ENCODE assay signal across 19 cellular contexts in genomic region chr6:156599977-156600647, GRCh38.
DNase-seq lines count a peak whose midpoint lies in the region; ATAC-seq, FAIRE-seq and TF ChIP-seq lines count a peak whose summit lies in the region.
"Had no signal": no experiment of that assay in that cellular context is flagged by ENCODE, and none has a peak within 500 bp of the region (broad histone marks: within the 10 kb centered on the region; RNA-seq: fewer than 3 reads in every experiment).

No MANE protein-coding gene starts in this region.

- 0 out of 8 replicates have a peak, but pooled peaks cover 0 to 2% (median 0%) of the 10 kb centered on the region in 4 experiments for H3K36me3 ChIP-seq in H1 (ENCODE audit: control insufficient read depth in 2 of 4, insufficient read depth in 4 of 4, low read length in 3 of 4)
- no peaks in the 10 kb centered on the region for H3K36me3 ChIP-seq in muscle layer of duodenum (ENCODE audit: control insufficient read depth in 1 of 2, insufficient read depth in 2 of 2, low read length in 2 of 2)
- H3K36me3 ChIP-seq in stomach smooth muscle (ENCODE audit: control insufficient read depth in 2 of 2, insufficient read depth in 2 of 2, low read length in 2 of 2) = no peaks in the 10 kb centered on the region
- no peaks in the 10 kb centered on the region for H3K36me3 ChIP-seq in CD8-positive, alpha-beta memory T cell (ENCODE audit: insufficient read depth, low read length)
- H3K36me3 ChIP-seq: cardiac muscle cell had no signal

- TF ChIP-seq POLR2A in H1 (IDR thresholded peaks at IDR 0.05; ENCODE audit: control extremely low read depth in 1 of 2, low read depth in 2 of 2, low read length in 2 of 2) = no peak

- H2BK15ac ChIP-seq in H1 (ENCODE audit: low read length) = no peak overlapping the region

- no peaks in the 10 kb centered on the region for H3K79me1 ChIP-seq in H1 (ENCODE audit: low read depth, low read length)

- H4K91ac ChIP-seq in H1 (replicated peaks; ENCODE audit: insufficient read length, low read length) = no peak overlapping the region

- peaks cover 0 to 5% (median 0%) of the 10 kb centered on the region in 5 donors for H3K9me3 Mint-ChIP-seq in CD8-positive, alpha-beta memory T cell
- H3K9me3 Mint-ChIP-seq in activated naive CD8-positive, alpha-beta T cell treated with anti-CD3 and anti-CD28 coated beads, Interleukin-2, amount 50 U/mL, for 24 hours = peaks cover 5% of the 10 kb centered on the region
- H3K9me3 Mint-ChIP-seq: effector memory CD8-positive, alpha-beta T cell had no signal

- H2BK12ac ChIP-seq in H1 (ENCODE audit: low read depth, low read length) = no peak overlapping the region

- H3K9me3 ChIP-seq in H1 (ENCODE audit: insufficient read depth in 2 of 2, low read depth in 1 of 2, low read length in 1 of 2) (peaks cover 10 to 15% of the 10 kb centered on the region in 2 experiments; a peak in 3 of 4 replicates), muscle layer of duodenum (ENCODE audit: control insufficient read depth in 1 of 2, low read length in 2 of 2) (no peaks in the 10 kb centered on the region), stomach smooth muscle (ENCODE audit: control insufficient read depth in 2 of 2, low read length in 2 of 2) (no peaks in the 10 kb centered on the region)
- no peaks in the 10 kb centered on the region for H3K9me3 ChIP-seq in CD8-positive, alpha-beta memory T cell (ENCODE audit: low read length)

- H2BK120ac ChIP-seq in H1 (replicated peaks; ENCODE audit: low read depth, low read length) = no peak overlapping the region

- H3K27ac ChIP-seq in H1 (ENCODE audit: low read depth, low read length) (no peak overlapping the region), muscle layer of duodenum (ENCODE audit: low read length) (peak overlapping the region; percentile 43), stomach smooth muscle (ENCODE audit: low read length) (peak overlapping the region; percentile 60)
- no peak overlapping the region for H3K27ac ChIP-seq in CD8-positive, alpha-beta memory T cell (ENCODE audit: low read depth, low read length)
- H3K27ac ChIP-seq: A549, cardiac muscle cell, SK-N-MC had no signal

- H3K23me2 ChIP-seq in H1 (ENCODE audit: low read depth, low read length) = no peaks in the 10 kb centered on the region

- TF ChIP-seq EP300 in H1 (IDR thresholded peaks at IDR 0.05; ENCODE audit: borderline replicate concordance in 1 of 2, low read depth in 2 of 2, low read length in 2 of 2) = no peak

- no peak overlapping the region for H3K4ac ChIP-seq in H1 (replicated peaks; ENCODE audit: insufficient read length, low read depth, low read length)

- H3K4me1 ChIP-seq in H1 (replicated peaks in 1 of 4; ENCODE audit: control insufficient read depth in 3 of 4, insufficient read depth in 4 of 4, low read length in 3 of 4) (peaks cover 0 to 3% (median 0%) of the 10 kb centered on the region in 4 experiments; a peak in 1 of 7 replicates), muscle layer of duodenum (ENCODE audit: control insufficient read depth in 1 of 2, insufficient read depth in 2 of 2, low read length in 2 of 2) (peaks cover 0 to 6% of the 10 kb centered on the region in 2 donors), stomach smooth muscle (ENCODE audit: control insufficient read depth, insufficient read depth, low read length) (no peaks in the 10 kb centered on the region)
- no peaks in the 10 kb centered on the region for H3K4me1 ChIP-seq in CD8-positive, alpha-beta memory T cell (ENCODE audit: insufficient read depth, low read length)
- H3K4me1 ChIP-seq: A549 had no signal

- H3K27ac Mint-ChIP-seq in CD8-positive, alpha-beta memory T cell = no peak overlapping the region
- H3K27ac Mint-ChIP-seq in activated naive CD8-positive, alpha-beta T cell treated with anti-CD3 and anti-CD28 coated beads, Interleukin-2, amount 50 U/mL, for 24 hours = no peak overlapping the region
- H3K27ac Mint-ChIP-seq: effector memory CD8-positive, alpha-beta T cell had no signal

- H3K9ac ChIP-seq in H1 (replicated peaks in 1 of 4; ENCODE audit: extremely low read depth in 1 of 4, low read depth in 3 of 4, low read length in 3 of 4) (no peak overlapping the region), stomach smooth muscle (ENCODE audit: low read length in 2 of 2) (peak overlapping the region in 1 of 2 donors; percentile 46)

- no peak for TF ChIP-seq RAD21 in H1 (IDR thresholded peaks at IDR 0.05 in 1 of 2, conservative IDR thresholded peaks at IDR 0.05 in 1 of 2; ENCODE audit: low read depth in 2 of 2, low read length in 2 of 2)

- FAIRE-seq in H1 (lab: Jason Lieb, UNC) = no peak
- FAIRE-seq: A549 had no signal

- H4K20me1 ChIP-seq in H1 (replicated peaks in 1 of 2; ENCODE audit: control insufficient read depth in 1 of 2, insufficient read depth in 2 of 2, low read length in 2 of 2) = no peaks in the 10 kb centered on the region

- peaks cover 0 to 5% (median 0%) of the 10 kb centered on the region in 3 donors for H3K36me3 Mint-ChIP-seq in CD8-positive, alpha-beta memory T cell
- no peaks in the 10 kb centered on the region for H3K36me3 Mint-ChIP-seq in activated naive CD8-positive, alpha-beta T cell treated with anti-CD3 and anti-CD28 coated beads, Interleukin-2, amount 50 U/mL, for 24 hours (ENCODE audit: low read depth)
- H3K36me3 Mint-ChIP-seq: CD14-positive monocyte had no signal

- no peak overlapping the region for H3K4me3 ChIP-seq in H1 (ENCODE audit: extremely low read depth in 1 of 4, insufficient read depth in 2 of 4, low read depth in 3 of 4, low read length in 4 of 4)
- no peak overlapping the region for H3K4me3 ChIP-seq in muscle layer of duodenum (ENCODE audit: low read depth in 1 of 2, low read length in 2 of 2)
- H3K4me3 ChIP-seq in stomach smooth muscle (ENCODE audit: low read length in 2 of 2) = no peak overlapping the region
- H3K4me3 ChIP-seq in CD8-positive, alpha-beta memory T cell (ENCODE audit: low read length) = no peak overlapping the region
- H3K4me3 ChIP-seq: A549, cardiac muscle cell, SK-N-MC had no signal

- no peaks in the 10 kb centered on the region for H3K79me2 ChIP-seq in H1 (ENCODE audit: control insufficient read depth in 1 of 2, insufficient read depth in 2 of 2, low read length in 2 of 2)

- no peak overlapping the region for H2BK5ac ChIP-seq in H1 (ENCODE audit: low read depth, low read length)

- 0 out of 2 replicates have a peak overlapping the region, but pooled peaks have one; percentile 1 for H2AFZ ChIP-seq in H1 (ENCODE audit: low read length)

- WGBS in H1 (ENCODE audit: extremely low coverage in 1 of 2, insufficient coverage in 1 of 2, insufficient read length in 1 of 2, insufficient replicate concordance in 2 of 2, low coverage in 1 of 2, low lambda C conversion rate in 2 of 2, missing lambda C conversion rate in 1 of 2), 2 experiments = 92% methylated on average over 6 of the region's 6 CpGs; no CpG with 5 or more reads in 1 of the 2 experiments

- no peak overlapping the region for H2BK20ac ChIP-seq in H1 (ENCODE audit: low read length)

- peaks cover 14 to 48% of the 10 kb centered on the region in 2 donors for H3K27me3 Mint-ChIP-seq in CD8-positive, alpha-beta memory T cell
- peaks cover 7% of the 10 kb centered on the region for H3K27me3 Mint-ChIP-seq in activated naive CD8-positive, alpha-beta T cell treated with anti-CD3 and anti-CD28 coated beads, Interleukin-2, amount 50 U/mL, for 24 hours

- no peak overlapping the region for H3K18ac ChIP-seq in H1 (ENCODE audit: extremely low read depth, low read length)

- ATAC-seq in GM19467 (IDR thresholded peaks at IDR 0.05; ENCODE audit: unreplicated experiment) = no peak
- no peak for ATAC-seq in activated naive CD8-positive, alpha-beta T cell treated with anti-CD3 and anti-CD28 coated beads, Interleukin-2, amount 50 U/mL, for 24 hours
- ATAC-seq: A549; effector memory CD8-positive, alpha-beta T cell had no signal

- no peak overlapping the region for H4K8ac ChIP-seq in H1 (ENCODE audit: extremely low read depth, insufficient read depth, low read length)

- no peak overlapping the region for H3K4me2 ChIP-seq in H1 (ENCODE audit: insufficient read depth in 1 of 2, low read depth in 2 of 2, low read length in 2 of 2)
- H3K4me2 ChIP-seq: A549 had no signal

- no peak overlapping the region for H3K56ac ChIP-seq in H1 (replicated peaks; ENCODE audit: insufficient read length, low read depth, low read length)

- peak; percentile 40 for DNase-seq in Ammon's horn (ENCODE audit: low spot score)
- no peak for DNase-seq in H1 (ENCODE audit: low read depth in 1 of 2, low spot score in 2 of 2)
- no peak for DNase-seq in dedifferentiated amniotic fluid mesenchymal stem cell (ENCODE audit: extremely low spot score)
- DNase-seq in CD8-positive, alpha-beta memory T cell = no peak
- DNase-seq in activated naive CD8-positive, alpha-beta T cell treated with anti-CD3 and anti-CD28 coated beads, Interleukin-2, amount 50 U/mL, for 24 hours = no peak
- DNase-seq: activated CD4-positive, alpha-beta T cell treated with anti-CD3 and anti-CD28 coated beads, Interleukin-2, amount 50 U/mL, for 1 hour; activated naive CD4-positive, alpha-beta T cell treated with anti-CD3 and anti-CD28 coated beads, Interleukin-2, amount 50 U/mL, for 16 hours; effector memory CD8-positive, alpha-beta T cell; MM.1S; NCI-H187 treated with DMSO at 0.1 percent for 48 hours; NCI-H510A treated with DMSO at 0.1 percent for 48 hours; stimulated activated CD4-positive, alpha-beta T cell treated with anti-CD3 and anti-CD28 coated beads, Interleukin-2, amount 100 ng/mL, for 24 hours had no signal

- TF ChIP-seq CTCF in H1 (IDR thresholded peaks at IDR 0.05; ENCODE audit: control extremely low read depth in 1 of 3, insufficient read depth in 1 of 3, low read depth in 1 of 3, low read length in 3 of 3) = no peak

- H3K27me3 ChIP-seq in H1 (replicated peaks in 1 of 4; ENCODE audit: control insufficient read depth in 3 of 4, extremely low read depth in 1 of 4, insufficient read depth in 3 of 4, low read length in 3 of 4) (no peaks in the 10 kb centered on the region; a peak in 1 of 7 replicates), muscle layer of duodenum (ENCODE audit: low read depth, low read length) (no peaks in the 10 kb centered on the region), stomach smooth muscle (ENCODE audit: control insufficient read depth in 1 of 2, insufficient read depth in 2 of 2, low read length in 2 of 2) (peaks cover 0 to 2% of the 10 kb centered on the region in 2 donors)
- no peaks in the 10 kb centered on the region for H3K27me3 ChIP-seq in CD8-positive, alpha-beta memory T cell (ENCODE audit: insufficient read depth, low read length, poor library complexity, severe bottlenecking)
- H3K27me3 ChIP-seq: cardiac muscle cell had no signal

- H3K23ac ChIP-seq in H1 (ENCODE audit: insufficient read length) = no peak overlapping the region

- H3K4me1 Mint-ChIP-seq in CD8-positive, alpha-beta memory T cell = no peaks in the 10 kb centered on the region
- H3K4me1 Mint-ChIP-seq in activated naive CD8-positive, alpha-beta T cell treated with anti-CD3 and anti-CD28 coated beads, Interleukin-2, amount 50 U/mL, for 24 hours = no peaks in the 10 kb centered on the region

- POLR2A ChIA-PET in H1 (lab: Charles Lee; ENCODE audit: partially characterized antibody) = no interaction called here
- POLR2A ChIA-PET in CD8-positive, alpha-beta memory T cell (lab: Charles Lee) = no interaction called here

- H3K4me3 Mint-ChIP-seq in CD8-positive, alpha-beta memory T cell = no peak overlapping the region
- no peak overlapping the region for H3K4me3 Mint-ChIP-seq in activated naive CD8-positive, alpha-beta T cell treated with anti-CD3 and anti-CD28 coated beads, Interleukin-2, amount 50 U/mL, for 24 hours
- H3K4me3 Mint-ChIP-seq: CD14-positive monocyte; effector memory CD8-positive, alpha-beta T cell had no signal

- no peak overlapping the region for H3K14ac ChIP-seq in H1 (ENCODE audit: insufficient read length)

- CTCF ChIA-PET in H1 (lab: Charles Lee; ENCODE audit: partially characterized antibody) = interaction anchor here (0.6 to 1.2 kb wide), 3 partner anchors 9 to 53 kb away, joined by 3 to 5 read pairs (median 3); no protein-coding TSS in a partner anchor
- CTCF ChIA-PET in CD8-positive, alpha-beta memory T cell (lab: Charles Lee) = no interaction called here

- no peak overlapping the region for H2AK5ac ChIP-seq in H1 (ENCODE audit: low read depth, low read length)

- no peak overlapping the region for H4K5ac ChIP-seq in H1 (ENCODE audit: insufficient read length, low read depth, low read length)

Comparison
In these comparisons a context has a peak if more than half of its experiments do, and no peak if none do; other contexts are left out.
1. H3K27ac ChIP-seq: peak in muscle layer of duodenum (single experiment) and stomach smooth muscle (single experiment); none in H1 (single experiment) and CD8-positive, alpha-beta memory T cell (single experiment).